Comparison of ENCODE assay signal across 8 cellular contexts in the genomic region with DNA sequence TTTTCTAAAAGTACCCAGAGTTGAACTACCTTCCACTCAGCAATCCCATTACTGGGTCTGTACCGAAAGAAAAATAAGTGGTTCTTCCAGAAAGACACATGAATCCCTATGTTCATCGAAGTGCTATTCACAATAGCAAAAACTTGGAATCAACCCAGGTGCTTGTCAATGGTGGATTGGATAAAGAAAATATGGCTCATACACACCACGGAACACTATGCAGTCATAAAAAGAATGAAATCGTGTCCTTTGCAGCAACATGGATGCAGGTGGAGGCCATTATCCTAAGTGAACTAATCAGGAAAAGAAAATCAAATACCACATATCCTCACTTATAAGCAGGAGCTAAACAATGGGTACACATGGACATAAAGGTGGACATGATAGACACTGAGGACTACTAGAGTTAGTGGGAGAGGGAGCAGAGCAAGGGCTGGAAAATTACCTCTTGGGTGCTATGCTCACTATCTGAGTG. TPM values are rescaled to one million over a fixed set of nuclear protein-coding genes. Genes with fewer than 3 reads are reported as not detected.
DNase-seq lines count a peak whose midpoint lies in the region; ATAC-seq, FAIRE-seq and TF ChIP-seq lines count a peak whose summit lies in the region.

No MANE protein-coding gene starts in this region.

- peak overlapping the region; percentile 79 for H3K27ac Mint-ChIP-seq in CD4-positive, alpha-beta T cell
- peak overlapping the region; percentile 61 for H3K27ac Mint-ChIP-seq in nephron progenitor cell

- H3K27me3 Mint-ChIP-seq in CD4-positive, alpha-beta T cell: no peaks in the 10 kb centered on the region
- H3K27me3 Mint-ChIP-seq in nephron progenitor cell (ENCODE audit: low read depth, poor library complexity): peaks cover 16% of the 10 kb centered on the region

- no peaks in the 10 kb centered on the region for H4K20me1 ChIP-seq in Loucy (ENCODE audit: insufficient read depth, low read length, poor library complexity, severe bottlenecking)

- H3K79me2 ChIP-seq in Loucy (ENCODE audit: insufficient read depth, low read length): no peaks in the 10 kb centered on the region

- peaks cover 17% of the 10 kb centered on the region for H3K4me1 ChIP-seq in Loucy (ENCODE audit: insufficient read depth, low read length, poor library complexity, severe bottlenecking)
- peaks cover 6% of the 10 kb centered on the region for H3K4me1 ChIP-seq in colonic mucosa

- H3K9ac ChIP-seq in Loucy (ENCODE audit: low read depth, low read length, poor library complexity, severe bottlenecking): peak overlapping the region; percentile 94
- peak overlapping the region; percentile 37 to 90 for H3K9ac ChIP-seq in colonic mucosa (ENCODE audit: low read depth in 2 of 2, low read length in 2 of 2)

- FAIRE-seq in H54 (lab: Jason Lieb, UNC): no peak

- peak overlapping the region; percentile 90 for H3K4me2 ChIP-seq in Loucy (ENCODE audit: low read depth, low read length, poor library complexity, severe bottlenecking)

- DNase-seq in CD4-positive, alpha-beta T cell: no peak
- DNase-seq in colonic mucosa (no peak), nephron progenitor cell (no peak), H54 (ENCODE audit: insufficient read length, low spot score) (no peak), GF-D8 (lab: John Stamatoyannopoulos, UW) (no peak), occipital lobe (lab: John Stamatoyannopoulos, UW) (no peak)

- peak overlapping the region; percentile 90 for H3K4me3 Mint-ChIP-seq in CD4-positive, alpha-beta T cell
- H3K4me3 Mint-ChIP-seq in nephron progenitor cell: peak overlapping the region; percentile 83

- H3K4me3 ChIP-seq in Loucy (ENCODE audit: low read length, poor library complexity, severe bottlenecking) (peak overlapping the region; percentile 77), colonic mucosa (peak overlapping the region; percentile 45)

- H3K9me3 Mint-ChIP-seq in CD4-positive, alpha-beta T cell: no peaks in the 10 kb centered on the region
- H3K9me3 Mint-ChIP-seq in nephron progenitor cell: no peaks in the 10 kb centered on the region

- H3K36me3 ChIP-seq in Loucy (ENCODE audit: insufficient read depth, low read length) (no peaks in the 10 kb centered on the region), colonic mucosa (no peaks in the 10 kb centered on the region)

- POLR2A ChIA-PET in CD4-positive, alpha-beta T cell (lab: Charles Lee): interaction anchor here (0.9 to 3.5 kb wide), 3 partner anchors 8 to 33 kb away, joined by 3 to 30 read pairs (median 4); a partner anchor contains a TSS

- intact Hi-C loops in CD4-positive, alpha-beta T cell (cut with DNase I, micrococcal nuclease): loop anchor here in 1 of 2 experiments (1.0 to 10.0 kb wide), 4 partner anchors 31 to 998 kb away; a partner anchor contains a TSS
- intact Hi-C loops in colonic mucosa (cut with DNase I): loop anchor here (5.0 kb wide), 1 partner anchor 86 kb away; no protein-coding TSS in a partner anchor

- H2AFZ ChIP-seq in Loucy (ENCODE audit: low read length): peak overlapping the region; percentile 85

- no peak for ATAC-seq in CD4-positive, alpha-beta T cell (ENCODE audit: poor library complexity)
- no peak for ATAC-seq in HG02973 (IDR thresholded peaks at IDR 0.05; ENCODE audit: unreplicated experiment)

- TF ChIP-seq POLR2A in H54 (IDR thresholded peaks at IDR 0.05; ENCODE audit: low read depth, low read length): no peak

- CTCF ChIA-PET in CD4-positive, alpha-beta T cell (lab: Charles Lee): interaction anchor here (1.0 kb wide), 1 partner anchor 31 kb away, joined by 3 read pairs; no protein-coding TSS in a partner anchor

- H3K27me3 ChIP-seq in CD4-positive, alpha-beta T cell (ENCODE audit: control insufficient read depth, insufficient read depth, low read length): no peaks in the 10 kb centered on the region
- H3K27me3 ChIP-seq in Loucy (ENCODE audit: insufficient read depth, low read length, poor library complexity, severe bottlenecking) (no peaks in the 10 kb centered on the region), colonic mucosa (no peaks in the 10 kb centered on the region)

- no peak for TF ChIP-seq CTCF in CD4-positive, alpha-beta T cell (IDR thresholded peaks at IDR 0.05)
- no peak for TF ChIP-seq CTCF in Loucy (conservative IDR thresholded peaks at IDR 0.05; ENCODE audit: low read length)
- no peak for TF ChIP-seq CTCF in colonic mucosa (IDR thresholded peaks at IDR 0.05)
- TF ChIP-seq CTCF in nephron progenitor cell (IDR thresholded peaks at IDR 0.05): no peak

- H3K27ac ChIP-seq in CD4-positive, alpha-beta T cell (ENCODE audit: low read depth, low read length): peak overlapping the region; percentile 71
- peak overlapping the region; percentile 93 for H3K27ac ChIP-seq in colonic mucosa

- H3F3A ChIP-seq in Loucy (ENCODE audit: low read depth): no peaks in the 10 kb centered on the region

- no peaks in the 10 kb centered on the region for H3K9me3 ChIP-seq in CD4-positive, alpha-beta T cell (ENCODE audit: control insufficient read depth, low read length)
- H3K9me3 ChIP-seq in Loucy (ENCODE audit: insufficient read depth, low read depth, low read length) (no peaks in the 10 kb centered on the region), colonic mucosa (no peaks in the 10 kb centered on the region)

- H3K4me1 Mint-ChIP-seq in CD4-positive, alpha-beta T cell (ENCODE audit: low read depth): peaks cover 45% of the 10 kb centered on the region
- H3K4me1 Mint-ChIP-seq in nephron progenitor cell: peaks cover 32% of the 10 kb centered on the region

- peaks cover 6% of the 10 kb centered on the region for H3K36me3 Mint-ChIP-seq in CD4-positive, alpha-beta T cell (ENCODE audit: low read depth)
- H3K36me3 Mint-ChIP-seq in nephron progenitor cell (ENCODE audit: low read depth): no peaks in the 10 kb centered on the region

- no peaks in the 10 kb centered on the region for H3K9me2 ChIP-seq in Loucy (replicated peaks; ENCODE audit: low read depth, low read length)

RNA-seq across cellular contexts. Expression of a gene that starts 32.9 kb away (rescaled TPM):
- total RNA-seq in CD4-positive, alpha-beta T cell: 100 to 1,000 TPM; 585 to 588 TPM
- total RNA-seq in colonic mucosa (100 to 1,000 TPM in 1 of 2 donors, 10 to 100 TPM in 1; 94.1 to 137 TPM), occipital lobe (76.1 TPM)
